Comparison of ENCODE assay signal across 16 cellular contexts in the genomic region with DNA sequence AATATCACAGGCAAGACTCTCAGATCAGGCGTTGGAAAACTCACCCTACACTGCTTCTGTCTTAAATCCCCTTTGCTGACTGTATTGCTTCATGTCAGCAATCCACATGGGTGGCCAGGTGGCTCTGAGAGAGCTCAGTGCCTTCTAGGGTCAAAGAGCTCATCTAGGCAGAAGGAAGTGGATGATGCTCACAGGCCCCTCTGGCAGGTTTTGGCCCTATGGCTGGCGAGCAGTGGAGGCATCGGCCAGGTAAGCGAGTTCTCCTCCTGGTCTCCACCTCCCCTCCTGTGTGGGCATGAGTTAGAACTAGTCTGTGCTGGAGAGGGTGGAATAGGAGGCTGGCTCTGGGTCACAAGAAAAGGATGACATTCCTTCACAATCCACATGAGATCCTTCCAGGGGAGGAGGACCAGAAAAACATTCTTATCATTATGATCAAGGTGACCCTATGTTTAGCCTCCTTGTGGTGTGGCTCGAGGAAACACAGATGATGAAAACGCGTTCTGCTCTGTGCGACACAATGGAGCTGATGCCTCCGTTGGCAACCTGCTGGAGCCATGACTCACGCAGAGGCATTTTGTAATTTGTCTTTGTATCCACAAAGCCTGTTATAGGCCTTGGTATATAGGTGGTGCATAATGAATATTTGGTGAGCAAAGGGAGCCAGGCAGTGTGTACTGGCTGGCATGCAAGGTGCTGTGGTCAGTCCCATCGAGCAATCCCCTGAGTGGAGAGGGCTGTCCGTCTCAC.
"Had no signal": no experiment of that assay in that cellular context is flagged by ENCODE, and none has a peak within 500 bp of the region (broad histone marks: within the 10 kb centered on the region; RNA-seq: fewer than 3 reads in every experiment).

No MANE protein-coding gene starts in this region.

- ATAC-seq: activated CD8-positive, alpha-beta memory T cell treated with anti-CD3 and anti-CD28 coated beads, Interleukin-2, amount 10 ng/mL, durations not matched to agents 7 days and 5 days; left colon; natural killer cell treated with Interleukin-12 subunit alpha and Interleukin-12 subunit beta and Interleukin-15 and Interleukin-18, amount 100 ng/mL, for 72 hours had no signal

- H3K4me3 ChIP-seq: testis had no signal

- H3K4me1 ChIP-seq: testis had no signal

- H3K27me3 ChIP-seq: brain microvascular endothelial cell, testis had no signal

- H3K36me3 ChIP-seq: brain microvascular endothelial cell had no signal

- DNase-seq: activated CD4-positive, alpha-beta T cell treated with anti-CD3 and anti-CD28 coated beads, Interleukin-2, amount 50 U/mL, for 4 hours; activated CD4-positive, CD25-positive, alpha-beta regulatory T cell treated with anti-CD3 and anti-CD28 coated beads, Interleukin-2, amount 50 U/mL, for 72 hours; activated CD8-positive, alpha-beta memory T cell treated with anti-CD3 and anti-CD28 coated beads, Interleukin-2, amount 10 ng/mL, durations not matched to agents 7 days and 5 days; activated effector memory CD4-positive, alpha-beta T cell treated with Interleukin-2 at 50 U/mL for 16 hours; activated T-cell treated with anti-CD3 and anti-CD28 coated beads, Interleukin-2, amount 50 U/mL, for 24 hours; amniotic stem cell; brain microvascular endothelial cell; cerebellar nuclear complex; endodermal cell; foreskin fibroblast; immature natural killer cell; left colon; stimulated activated CD4-positive, alpha-beta T cell treated with anti-CD3 and anti-CD28 coated beads, Interleukin-4, amount 100 ng/mL, for 1 hour; stimulated activated CD8-positive, alpha-beta memory T cell treated with anti-CD3 and anti-CD28 coated beads, Interleukin-4, amount 100 ng/mL, for 48 hours; testis had no signal

- H3K9me3 ChIP-seq: testis had no signal

- H3K27ac ChIP-seq: brain microvascular endothelial cell, testis had no signal
